In genomic region chr6:6816716-6817115, GRCh38 we compare ENCODE assay signal across 18 cellular contexts.
"Had no signal": no experiment of that assay in that cellular context is flagged by ENCODE, and none has a peak within 500 bp of the region (broad histone marks: within the 10 kb centered on the region; RNA-seq: fewer than 3 reads in every experiment).

No MANE protein-coding gene starts in this region.

- ATAC-seq: activated CD4-positive, alpha-beta T cell treated with anti-CD3 and anti-CD28 coated beads for 36 hours; activated T-helper 17 cell treated with anti-CD3 and anti-CD28 coated beads, Interleukin-2, amount 50 U/mL, for 72 hours; psoas muscle; stimulated activated memory B cell treated with anti-CD40 and anti-IgM and Interleukin-4, amounts not matched to agents 10 μg/mL and 1 μg/mL and 100 μg/mL, for 72 hours had no signal

- DNase-seq: activated CD4-positive, alpha-beta T cell treated with anti-CD3 and anti-CD28 coated beads for 36 hours; activated CD4-positive, alpha-beta T cell treated with anti-CD3 and anti-CD28 coated beads, Interleukin-2, amount 50 U/mL, for 4 hours; activated CD8-positive, alpha-beta memory T cell treated with anti-CD3 and anti-CD28 coated beads for 24 hours; activated CD8-positive, alpha-beta memory T cell treated with anti-CD3 and anti-CD28 coated beads, Interleukin-2, amount 50 U/mL, for 4 hours; activated T-cell treated with anti-CD3 and anti-CD28 coated beads, Interleukin-2, amount 50 U/mL, for 24 hours; adrenal gland; brain microvascular endothelial cell; caudate nucleus; effector CD4-positive, alpha-beta T cell; kidney; mesenchymal stem cell; ovary; psoas muscle; stimulated activated CD4-positive, alpha-beta T cell treated with anti-CD3 and anti-CD28 coated beads, Interleukin-2, amount 100 ng/mL, for 24 hours; transverse colon; uterus had no signal
